Comparison of ENCODE assay signal across 24 cellular contexts in the genomic region with DNA sequence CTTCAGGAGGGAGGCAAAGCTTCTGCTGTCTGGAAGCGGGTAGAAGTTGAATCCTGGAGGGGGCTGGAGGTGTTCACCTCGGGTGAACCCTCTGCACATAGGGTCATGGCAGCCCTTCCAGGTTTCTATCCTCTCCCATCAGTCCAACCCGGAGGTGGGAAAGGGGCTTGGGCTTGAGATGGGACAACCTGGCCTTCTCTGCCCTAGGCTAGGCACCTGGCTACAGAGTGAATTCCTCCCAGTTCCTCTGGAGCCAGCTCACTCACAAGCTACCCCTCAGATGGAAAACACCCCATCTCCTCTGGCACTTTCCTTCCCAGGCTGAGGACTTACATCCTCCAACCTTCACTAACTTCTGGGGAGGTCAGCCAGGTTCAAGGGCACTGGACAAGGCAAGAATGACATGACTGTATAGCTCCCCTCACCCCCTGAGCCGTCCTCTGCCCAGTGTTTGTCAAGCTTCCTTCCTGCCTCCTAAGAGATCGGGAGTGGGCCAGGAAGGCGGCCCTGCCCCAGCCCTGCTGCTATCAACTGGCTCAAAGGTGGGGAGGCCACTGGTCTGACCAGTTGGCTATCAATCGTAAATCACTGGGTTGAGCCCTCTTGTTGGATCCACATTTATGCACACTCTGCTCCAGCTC. TPM values are rescaled to one million over a fixed set of nuclear protein-coding genes. Genes with fewer than 3 reads are reported as not detected.
"Had no signal": no experiment of that assay in that cellular context is flagged by ENCODE, and none has a peak within 500 bp of the region (broad histone marks: within the 10 kb centered on the region; RNA-seq: fewer than 3 reads in every experiment).

No MANE protein-coding gene starts in this region.

- H3K27me3 ChIP-seq: brain microvascular endothelial cell had no signal

- ATAC-seq: activated T-cell treated with anti-CD3 and anti-CD28 coated beads, Interleukin-2, amount 50 U/mL, for 72 hours; K562; T-helper 17 cell; WTC11 had no signal

- H3K27me3 Mint-ChIP-seq: activated CD4-positive, alpha-beta T cell treated with anti-CD3 and anti-CD28 coated beads, Interleukin-2, amount 10 ng/mL, durations not matched to agents 7 days and 5 days; activated naive CD8-positive, alpha-beta T cell treated with anti-CD3 and anti-CD28 coated beads for 36 hours had no signal

- H3K9me3 Mint-ChIP-seq: activated CD4-positive, alpha-beta memory T cell treated with anti-CD3 and anti-CD28 coated beads for 36 hours; activated CD4-positive, alpha-beta T cell treated with anti-CD3 and anti-CD28 coated beads, Interleukin-2, amount 10 ng/mL, durations not matched to agents 7 days and 5 days; activated naive CD4-positive, alpha-beta T cell treated with anti-CD3 and anti-CD28 coated beads, Interleukin-2, amount 10 ng/mL, durations not matched to agents 7 days and 5 days; activated naive CD8-positive, alpha-beta T cell treated with anti-CD3 and anti-CD28 coated beads for 36 hours; activated T-cell treated with anti-CD3 and anti-CD28 coated beads, Interleukin-2, amount 50 U/mL, for 72 hours; activated T-helper 2 cell treated with anti-CD3 and anti-CD28 coated beads, Interferon-gamma antibody, Interleukin-2, Interleukin-4, amounts not matched to agents 10 μg/mL and 5 μg/mL and 100 μg/mL, durations not matched to agents 14 hours and 24 hours and 36 hours had no signal

- H3K4me1 Mint-ChIP-seq: activated CD4-positive, alpha-beta T cell treated with anti-CD3 and anti-CD28 coated beads, Interleukin-2, amount 10 ng/mL, durations not matched to agents 7 days and 5 days; activated naive CD4-positive, alpha-beta T cell treated with anti-CD3 and anti-CD28 coated beads, Interleukin-2, amount 10 ng/mL, durations not matched to agents 7 days and 5 days; activated naive CD8-positive, alpha-beta T cell treated with anti-CD3 and anti-CD28 coated beads for 36 hours; T-helper 17 cell had no signal

- H3K4me3 Mint-ChIP-seq: activated CD4-positive, alpha-beta memory T cell treated with anti-CD3 and anti-CD28 coated beads for 36 hours; activated CD4-positive, alpha-beta T cell treated with anti-CD3 and anti-CD28 coated beads, Interleukin-2, amount 10 ng/mL, durations not matched to agents 7 days and 5 days; activated naive CD4-positive, alpha-beta T cell treated with anti-CD3 and anti-CD28 coated beads, Interleukin-2, amount 10 ng/mL, durations not matched to agents 7 days and 5 days; activated naive CD8-positive, alpha-beta T cell treated with anti-CD3 and anti-CD28 coated beads for 36 hours; activated T-cell treated with anti-CD3 and anti-CD28 coated beads, Interleukin-2, amount 50 U/mL, for 72 hours; T-helper 17 cell; WTC11 had no signal

- H3K36me3 ChIP-seq: brain microvascular endothelial cell had no signal

- H3K36me3 Mint-ChIP-seq: activated CD4-positive, alpha-beta memory T cell treated with anti-CD3 and anti-CD28 coated beads for 36 hours; activated naive CD4-positive, alpha-beta T cell treated with anti-CD3 and anti-CD28 coated beads, Interleukin-2, amount 10 ng/mL, durations not matched to agents 7 days and 5 days; activated naive CD8-positive, alpha-beta T cell treated with anti-CD3 and anti-CD28 coated beads for 36 hours had no signal

- H3K4me3 ChIP-seq: K562 had no signal

- H3K27ac ChIP-seq: brain microvascular endothelial cell had no signal

- DNase-seq: activated CD4-positive, alpha-beta memory T cell treated with anti-CD3 and anti-CD28 coated beads for 36 hours; activated CD4-positive, alpha-beta T cell treated with anti-CD3 and anti-CD28 coated beads for 1 hour; activated CD4-positive, alpha-beta T cell treated with anti-CD3 and anti-CD28 coated beads, Interleukin-2, amount 10 ng/mL, durations not matched to agents 7 days and 5 days; activated gamma-delta T cell treated with Interleukin-2 at 50 U/mL for 16 hours; activated naive CD4-positive, alpha-beta T cell treated with anti-CD3 and anti-CD28 coated beads, Interleukin-2, amount 10 ng/mL, durations not matched to agents 7 days and 5 days; activated naive CD8-positive, alpha-beta T cell treated with anti-CD3 and anti-CD28 coated beads for 36 hours; activated T-cell treated with anti-CD3 and anti-CD28 coated beads, Interleukin-2, amount 50 U/mL, for 72 hours; brain microvascular endothelial cell; Karpas-422; MM.1S; NCI-H1105 treated with DMSO at 0.1 percent for 48 hours; NCI-H146; NCI-H1930; NCI-H2171; NCI-H2227 treated with DMSO at 0.1 percent for 48 hours; NCI-H510A; NCI-H526 treated with DMSO at 0.1 percent for 48 hours; NCI-H82; SIG-M5; T-helper 17 cell; T-helper 9 cell had no signal

- H3K27ac Mint-ChIP-seq: activated CD4-positive, alpha-beta memory T cell treated with anti-CD3 and anti-CD28 coated beads for 36 hours; activated CD4-positive, alpha-beta T cell treated with anti-CD3 and anti-CD28 coated beads, Interleukin-2, amount 10 ng/mL, durations not matched to agents 7 days and 5 days; activated naive CD8-positive, alpha-beta T cell treated with anti-CD3 and anti-CD28 coated beads for 36 hours; activated T-cell treated with anti-CD3 and anti-CD28 coated beads, Interleukin-2, amount 50 U/mL, for 72 hours; activated T-helper 2 cell treated with anti-CD3 and anti-CD28 coated beads, Interferon-gamma antibody, Interleukin-2, Interleukin-4, amounts not matched to agents 10 μg/mL and 5 μg/mL and 100 μg/mL, durations not matched to agents 14 hours and 24 hours and 36 hours; T-helper 17 cell; WTC11 had no signal

RNA-seq across cellular contexts. Expression of a gene that starts 45.8 kb away (rescaled TPM):
- total RNA-seq: activated CD4-positive, alpha-beta T cell treated with anti-CD3 and anti-CD28 coated beads, Interleukin-2, amount 10 ng/mL, durations not matched to agents 7 days and 5 days had no signal
